In genomic region chr1:156874142-156874541, GRCh38 we compare ENCODE assay signal across 22 cellular contexts. TPM values are rescaled to one million over a fixed set of nuclear protein-coding genes. Genes with fewer than 3 reads are reported as not detected.
"Had no signal": no experiment of that assay in that cellular context is flagged by ENCODE, and none has a peak within 500 bp of the region (broad histone marks: within the 10 kb centered on the region; RNA-seq: fewer than 3 reads in every experiment).

No MANE protein-coding gene starts in this region.

- H3K9me3 ChIP-seq: esophagus squamous epithelium, gastroesophageal sphincter, right atrium auricular region had no signal

- FAIRE-seq: colon, small intestine, urothelium cell line had no signal

- H3K4me1 ChIP-seq: esophagus squamous epithelium, gastroesophageal sphincter, right atrium auricular region had no signal

- H3K36me3 ChIP-seq: esophagus squamous epithelium, gastroesophageal sphincter, right atrium auricular region had no signal

- H3K27ac ChIP-seq: epithelial cell of prostate, esophagus squamous epithelium, gastroesophageal sphincter, right atrium auricular region had no signal

- H3K27me3 ChIP-seq: right atrium auricular region had no signal

- H3K4me3 ChIP-seq: esophagus squamous epithelium, gastroesophageal sphincter, right atrium auricular region had no signal

- DNase-seq: cerebellar nuclear complex; effector memory CD8-positive, alpha-beta T cell; esophagus squamous epithelium; foreskin fibroblast; left colon; naive thymus-derived CD4-positive, alpha-beta T cell; small intestine; stimulated activated CD4-positive, alpha-beta T cell treated with anti-CD3 and anti-CD28 coated beads, Interleukin-12 subunit alpha, Interleukin-12 subunit beta, amount 100 ng/mL, for 4 hours; stimulated activated naive CD4-positive, alpha-beta T cell; trophoblast cell had no signal

- ATAC-seq: effector memory CD8-positive, alpha-beta T cell; gastroesophageal sphincter; left colon; naive thymus-derived CD4-positive, alpha-beta T cell had no signal

RNA-seq across cellular contexts. Expression of gene NTRK1, which starts 13.5 kb away (rescaled TPM):
- total RNA-seq: kidney epithelial cell, lung microvascular endothelial cell, osteocyte had no signal

RNA-seq across cellular contexts. Expression of gene INSRR, which starts 15.2 kb away (rescaled TPM):
- total RNA-seq: esophagus squamous epithelium, kidney epithelial cell, left colon, liver, lung microvascular endothelial cell, mononuclear cell, pulmonary artery endothelial cell, right atrium auricular region had no signal
- polyA plus RNA-seq: naive thymus-derived CD4-positive, alpha-beta T cell had no signal

RNA-seq across cellular contexts. Expression of gene PEAR1, which starts 19.4 kb away (rescaled TPM):
- polyA plus RNA-seq: neural cell had no signal

RNA-seq across cellular contexts. Expression of gene LRRC71, which starts 46.3 kb away (rescaled TPM):
- total RNA-seq: esophagus squamous epithelium; kidney epithelial cell; left colon; liver; mononuclear cell; naive thymus-derived CD4-positive, alpha-beta T cell; right atrium auricular region had no signal
- polyA plus RNA-seq: naive thymus-derived CD4-positive, alpha-beta T cell; neural cell had no signal

RNA-seq across cellular contexts. Expression of gene SH2D2A, which starts 57.5 kb away (rescaled TPM):
- total RNA-seq: lung microvascular endothelial cell, osteocyte had no signal
- polyA plus RNA-seq: neural cell had no signal
